14 cellular contexts compared by ENCODE assay signal in genomic region chr11:102398297-102398696, GRCh38. TPM values are rescaled to one million over a fixed set of nuclear protein-coding genes. Genes with fewer than 3 reads are reported as not detected.
A peak's percentile ranks its signal among the peaks of the same experiment; 100 is the strongest.
DNase-seq lines count a peak whose midpoint lies in the region; ATAC-seq lines count a peak whose summit lies in the region.
"Had no signal": no experiment of that assay in that cellular context is flagged by ENCODE, and none has a peak within 500 bp of the region (broad histone marks: within the 10 kb centered on the region; RNA-seq: fewer than 3 reads in every experiment).

No MANE protein-coding gene starts in this region.

- H3K27ac Mint-ChIP-seq in activated naive CD4-positive, alpha-beta T cell treated with anti-CD3 and anti-CD28 coated beads, Interleukin-2, amount 50 U/mL, for 24 hours: peak overlapping the region; percentile 68
- H3K27ac Mint-ChIP-seq in activated naive CD4-positive, alpha-beta T cell treated with anti-CD3 and anti-CD28 coated beads, Interleukin-2, amount 10 ng/mL, durations not matched to agents 7 days and 5 days: no peak overlapping the region
- peak overlapping the region; percentile 52 to 55 for H3K27ac Mint-ChIP-seq in T-cell
- H3K27ac Mint-ChIP-seq in naive thymus-derived CD4-positive, alpha-beta T cell: peak overlapping the region in 6 of 9 donors; percentile 38 to 81 (median 52)

- peaks cover 0 to 34% of the 10 kb centered on the region in 2 donors for H3K4me1 ChIP-seq in naive thymus-derived CD4-positive, alpha-beta T cell (ENCODE audit: control insufficient read depth in 2 of 2, insufficient read depth in 2 of 2, low read length in 2 of 2)

- H3K27me3 Mint-ChIP-seq in activated naive CD4-positive, alpha-beta T cell treated with anti-CD3 and anti-CD28 coated beads, Interleukin-2, amount 50 U/mL, for 24 hours: no peaks in the 10 kb centered on the region
- no peaks in the 10 kb centered on the region for H3K27me3 Mint-ChIP-seq in activated naive CD4-positive, alpha-beta T cell treated with anti-CD3 and anti-CD28 coated beads, Interleukin-2, amount 10 ng/mL, durations not matched to agents 7 days and 5 days
- H3K27me3 Mint-ChIP-seq in T-cell: no peaks in the 10 kb centered on the region
- H3K27me3 Mint-ChIP-seq in naive thymus-derived CD4-positive, alpha-beta T cell: no peaks in the 10 kb centered on the region

- H3K36me3 Mint-ChIP-seq in activated naive CD4-positive, alpha-beta T cell treated with anti-CD3 and anti-CD28 coated beads, Interleukin-2, amount 50 U/mL, for 24 hours: peaks cover 15% of the 10 kb centered on the region
- H3K36me3 Mint-ChIP-seq in activated naive CD4-positive, alpha-beta T cell treated with anti-CD3 and anti-CD28 coated beads, Interleukin-2, amount 10 ng/mL, durations not matched to agents 7 days and 5 days: peaks cover 52% of the 10 kb centered on the region
- peaks cover 52% of the 10 kb centered on the region for H3K36me3 Mint-ChIP-seq in T-cell
- H3K36me3 Mint-ChIP-seq in naive thymus-derived CD4-positive, alpha-beta T cell: peaks cover 12 to 52% (median 37%) of the 10 kb centered on the region in 5 donors

- POLR2A ChIA-PET in T-cell (lab: Charles Lee): interaction anchor here (0.5 to 0.9 kb wide), 4 partner anchors 8 to 51 kb away, joined by 3 to 4 read pairs (median 3); partner anchors contain the start of gene BIRC2 (in 1 of the 2)
- POLR2A ChIA-PET in naive thymus-derived CD4-positive, alpha-beta T cell (lab: Charles Lee): interaction anchor here (0.8 to 3.7 kb wide), 11 partner anchors 7 to 91 kb away, joined by 3 to 16 read pairs (median 4); partner anchors contain the start of gene TMEM123

- no peak for ATAC-seq in T-cell (replicated peaks in 1 of 4)
- ATAC-seq in naive thymus-derived CD4-positive, alpha-beta T cell: no peak
- no peak for ATAC-seq in GM18517 (IDR thresholded peaks at IDR 0.05; ENCODE audit: unreplicated experiment)
- no peak for ATAC-seq in HG03378 (IDR thresholded peaks at IDR 0.05; ENCODE audit: unreplicated experiment)
- ATAC-seq: A549 had no signal

- no peaks in the 10 kb centered on the region for H3K27me3 ChIP-seq in naive thymus-derived CD4-positive, alpha-beta T cell (ENCODE audit: control insufficient read depth in 2 of 2, insufficient read depth in 2 of 2, low read length in 2 of 2)

- H3K9me3 Mint-ChIP-seq in activated naive CD4-positive, alpha-beta T cell treated with anti-CD3 and anti-CD28 coated beads, Interleukin-2, amount 50 U/mL, for 24 hours: no peaks in the 10 kb centered on the region
- H3K9me3 Mint-ChIP-seq in activated naive CD4-positive, alpha-beta T cell treated with anti-CD3 and anti-CD28 coated beads, Interleukin-2, amount 10 ng/mL, durations not matched to agents 7 days and 5 days: no peaks in the 10 kb centered on the region
- no peaks in the 10 kb centered on the region for H3K9me3 Mint-ChIP-seq in T-cell
- peaks cover 0 to 2% (median 0%) of the 10 kb centered on the region in 11 donors for H3K9me3 Mint-ChIP-seq in naive thymus-derived CD4-positive, alpha-beta T cell

- peaks cover 8 to 56% (median 21%) of the 10 kb centered on the region in 3 experiments for H3K36me3 ChIP-seq in naive thymus-derived CD4-positive, alpha-beta T cell (ENCODE audit: control insufficient read depth in 2 of 3, insufficient read depth in 3 of 3, low read length in 3 of 3)

- H3K4me1 Mint-ChIP-seq in activated naive CD4-positive, alpha-beta T cell treated with anti-CD3 and anti-CD28 coated beads, Interleukin-2, amount 50 U/mL, for 24 hours: peaks cover 57% of the 10 kb centered on the region
- H3K4me1 Mint-ChIP-seq in activated naive CD4-positive, alpha-beta T cell treated with anti-CD3 and anti-CD28 coated beads, Interleukin-2, amount 10 ng/mL, durations not matched to agents 7 days and 5 days: peaks cover 39% of the 10 kb centered on the region
- peaks cover 56 to 63% (median 58%) of the 10 kb centered on the region in 3 donors for H3K4me1 Mint-ChIP-seq in T-cell
- peaks cover 21 to 73% (median 56%) of the 10 kb centered on the region in 7 donors for H3K4me1 Mint-ChIP-seq in naive thymus-derived CD4-positive, alpha-beta T cell

- H3K4me3 ChIP-seq in naive thymus-derived CD4-positive, alpha-beta T cell (ENCODE audit: low read length): no peak overlapping the region
- H3K4me3 ChIP-seq: A549, PC-9 had no signal

- H3K4me3 Mint-ChIP-seq in activated naive CD4-positive, alpha-beta T cell treated with anti-CD3 and anti-CD28 coated beads, Interleukin-2, amount 50 U/mL, for 24 hours: no peak overlapping the region
- H3K4me3 Mint-ChIP-seq in activated naive CD4-positive, alpha-beta T cell treated with anti-CD3 and anti-CD28 coated beads, Interleukin-2, amount 10 ng/mL, durations not matched to agents 7 days and 5 days: no peak overlapping the region
- H3K4me3 Mint-ChIP-seq in T-cell: no peak overlapping the region
- no peak overlapping the region for H3K4me3 Mint-ChIP-seq in naive thymus-derived CD4-positive, alpha-beta T cell

- intact Hi-C loops in naive thymus-derived CD4-positive, alpha-beta T cell (cut with micrococcal nuclease): loop anchor here in 1 of 2 donors (2.0 kb wide), 1 partner anchor 17 kb away; no protein-coding TSS in a partner anchor

- no peak overlapping the region for H3K27ac ChIP-seq in naive thymus-derived CD4-positive, alpha-beta T cell (ENCODE audit: low read depth, low read length)
- H3K27ac ChIP-seq: A549, PC-9, RWPE1 had no signal

- no peaks in the 10 kb centered on the region for H3K9me3 ChIP-seq in naive thymus-derived CD4-positive, alpha-beta T cell (ENCODE audit: control insufficient read depth in 2 of 3, low read length in 3 of 3)
- H3K9me3 ChIP-seq: A549 had no signal

- CTCF ChIA-PET in activated naive CD4-positive, alpha-beta T cell treated with anti-CD3 and anti-CD28 coated beads, Interleukin-2, amount 10 ng/mL, durations not matched to agents 7 days and 5 days (lab: Charles Lee): interaction anchor here (1.1 kb wide), 1 partner anchor 54 kb away, joined by 3 read pairs; no protein-coding TSS in a partner anchor
- CTCF ChIA-PET in T-cell (lab: Charles Lee): interaction anchor here in 1 of 2 donors (0.8 to 1.2 kb wide), 2 partner anchors 9 to 15 kb away, joined by 3 to 4 read pairs; no protein-coding TSS in a partner anchor
- CTCF ChIA-PET in naive thymus-derived CD4-positive, alpha-beta T cell (lab: Charles Lee): interaction anchor here (0.7 to 1.9 kb wide), 5 partner anchors 8 to 93 kb away, joined by 3 to 5 read pairs (median 4); no protein-coding TSS in a partner anchor

- no peak for DNase-seq in activated naive CD4-positive, alpha-beta T cell treated with anti-CD3 and anti-CD28 coated beads, Interleukin-2, amount 10 ng/mL, durations not matched to agents 7 days and 5 days
- no peak for DNase-seq in T-cell
- no peak for DNase-seq in naive thymus-derived CD4-positive, alpha-beta T cell
- DNase-seq in SHP77 (lab: John Stamatoyannopoulos, UW): no peak
- DNase-seq: KBM-7, NCI-H1694 treated with DMSO at 0.1 percent for 48 hours, NCI-H226, NCI-H524 treated with DMSO at 0.1 percent for 48 hours, PC-9 had no signal

RNA-seq across cellular contexts. Expression of gene BIRC2, which starts 51.3 kb away (rescaled TPM):
- 100 to 1,000 TPM in 1 of 5 donors, 10 to 100 TPM in 4; 53.3 to 100 (median 60.8) TPM for total RNA-seq in T-cell
- total RNA-seq in naive thymus-derived CD4-positive, alpha-beta T cell: 100 to 1,000 TPM in 1 of 5 experiments, 10 to 100 TPM in 4; 37.5 to 103 (median 72.0) TPM
- 10 to 100 TPM; 35.2 to 42.8 TPM for polyA plus RNA-seq in naive thymus-derived CD4-positive, alpha-beta T cell

RNA-seq across cellular contexts. Expression of gene TMEM123, which starts 54.3 kb away (rescaled TPM):
- total RNA-seq in T-cell: 100 to 1,000 TPM; 361 to 469 (median 428) TPM
- 100 to 1,000 TPM; 270 to 495 (median 437) TPM for total RNA-seq in naive thymus-derived CD4-positive, alpha-beta T cell
- polyA plus RNA-seq in naive thymus-derived CD4-positive, alpha-beta T cell: 100 to 1,000 TPM; 811 to 922 TPM
